In genomic region chr12:94535614-94535932, GRCh38 we compare ENCODE assay signal across 13 cellular contexts.
DNase-seq lines count a peak whose midpoint lies in the region; ATAC-seq and TF ChIP-seq lines count a peak whose summit lies in the region.
"Had no signal": no experiment of that assay in that cellular context is flagged by ENCODE, and none has a peak within 500 bp of the region (broad histone marks: within the 10 kb centered on the region; RNA-seq: fewer than 3 reads in every experiment).

No MANE protein-coding gene starts in this region.

- ATAC-seq in HG03520 (IDR thresholded peaks at IDR 0.05; ENCODE audit: unreplicated experiment), result no peak
- ATAC-seq in GM21619 (IDR thresholded peaks at IDR 0.05; ENCODE audit: unreplicated experiment), result no peak
- ATAC-seq in GM18520 (IDR thresholded peaks at IDR 0.05; ENCODE audit: unreplicated experiment), result no peak
- ATAC-seq in gastroesophageal sphincter, result no peak

- H3K9ac ChIP-seq in BLaER1, result peak overlapping the region; percentile 41; the same call in 1 of the 2 replicates

- no peaks in the 10 kb centered on the region for H3K36me3 ChIP-seq in BLaER1
- H3K36me3 ChIP-seq in gastroesophageal sphincter, result no peaks in the 10 kb centered on the region
- H3K36me3 ChIP-seq: upper lobe of left lung had no signal

- no peak for TF ChIP-seq POLR2A in gastroesophageal sphincter (IDR thresholded peaks at IDR 0.05)

- no peaks in the 10 kb centered on the region for H4K20me1 ChIP-seq in BLaER1

- H3K27ac ChIP-seq in BLaER1, result peak overlapping the region; percentile 55; the same call in 1 of the 2 replicates
- H3K27ac ChIP-seq in gastroesophageal sphincter, result no peak overlapping the region
- H3K27ac ChIP-seq: upper lobe of left lung had no signal

- H3K9me3 ChIP-seq in BLaER1, result no peaks in the 10 kb centered on the region
- no peaks in the 10 kb centered on the region for H3K9me3 ChIP-seq in gastroesophageal sphincter
- H3K9me3 ChIP-seq: upper lobe of left lung had no signal

- H3K4me2 ChIP-seq in BLaER1, result peak overlapping the region; percentile 84

- 40 to 80% methylated on average over 1 of the region's 7 CpGs for WGBS in gastroesophageal sphincter (ENCODE audit: low coverage in 1 of 2), 2 donors

- H3K4me3 ChIP-seq in BLaER1 (peak overlapping the region; percentile 26; the same call in 1 of the 2 replicates), gastroesophageal sphincter (no peak overlapping the region)
- H3K4me3 ChIP-seq: upper lobe of left lung had no signal

- H3K27me3 ChIP-seq in BLaER1, result no peaks in the 10 kb centered on the region
- no peaks in the 10 kb centered on the region for H3K27me3 ChIP-seq in gastroesophageal sphincter
- H3K27me3 ChIP-seq: upper lobe of left lung had no signal

- no peak for TF ChIP-seq EP300 in gastroesophageal sphincter (IDR thresholded peaks at IDR 0.05)

- H3K4me1 ChIP-seq in BLaER1 (peaks cover 29% of the 10 kb centered on the region), gastroesophageal sphincter (peaks cover 0 to 12% (median 0%) of the 10 kb centered on the region in 3 donors)

- no peak for TF ChIP-seq CTCF in gastroesophageal sphincter (IDR thresholded peaks at IDR 0.05)

- DNase-seq in NCI-H1105 treated with DMSO at 0.1 percent for 48 hours (lab: John Stamatoyannopoulos, UW) (peak; percentile 58), NCI-H345 (lab: John Stamatoyannopoulos, UW) (peak; percentile 89), left kidney (ENCODE audit: low read depth, low spot score) (peak; percentile 27)
- DNase-seq: activated CD8-positive, alpha-beta memory T cell treated with anti-CD3 and anti-CD28 coated beads, Interleukin-2, amount 50 U/mL, for 4 hours; DND-41; islet precursor cell; NCI-H1694 treated with DMSO at 0.1 percent for 48 hours had no signal

Comparison
In these comparisons a context has a peak if more than half of its experiments do, and no peak if none do; other contexts are left out.
1. DNase-seq: peak in every context shown above with its lines; median percentile 89 in NCI-H345; 58 in NCI-H1105 treated with DMSO at 0.1 percent for 48 hours; 27 in left kidney.